12 cellular contexts compared by ENCODE assay signal in the genomic region with DNA sequence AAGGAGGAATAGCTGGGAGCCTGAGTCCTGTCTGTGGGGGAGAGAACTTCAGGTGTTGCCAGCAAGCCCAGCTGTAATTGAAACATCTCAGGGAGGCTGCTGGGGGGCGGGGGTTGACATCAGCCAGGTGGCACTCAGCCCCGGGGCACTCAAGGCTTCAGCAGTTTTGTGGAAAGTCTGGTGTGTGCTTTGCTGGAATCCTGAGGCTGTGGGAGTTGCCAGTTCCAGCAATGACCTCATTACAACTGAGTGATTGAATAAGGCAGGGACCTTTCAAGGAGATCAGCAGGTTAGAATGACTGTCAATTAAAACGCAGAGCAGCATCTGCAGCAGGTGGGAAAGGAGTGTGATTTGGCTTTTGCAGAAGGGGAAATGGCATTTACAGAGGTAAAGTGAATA.
A peak's percentile ranks its signal among the peaks of the same experiment; 100 is the strongest.
DNase-seq lines count a peak whose midpoint lies in the region; ATAC-seq lines count a peak whose summit lies in the region.
"Had no signal": no experiment of that assay in that cellular context is flagged by ENCODE, and none has a peak within 500 bp of the region (broad histone marks: within the 10 kb centered on the region; RNA-seq: fewer than 3 reads in every experiment).

No MANE protein-coding gene starts in this region.

- H3K27ac Mint-ChIP-seq in stimulated activated naive B cell treated with anti-CD40 and anti-IgM and Interleukin-4, amounts not matched to agents 10 μg/mL and 1 μg/mL and 100 μg/mL, for 72 hours, result no peak overlapping the region
- H3K27ac Mint-ChIP-seq: activated naive CD8-positive, alpha-beta T cell treated with anti-CD3 and anti-CD28 coated beads, Interleukin-2, amount 50 U/mL, for 24 hours had no signal

- H3K4me3 Mint-ChIP-seq in stimulated activated naive B cell treated with anti-CD40 and anti-IgM and Interleukin-4, amounts not matched to agents 10 μg/mL and 1 μg/mL and 100 μg/mL, for 72 hours, result no peak overlapping the region
- H3K4me3 Mint-ChIP-seq: activated naive CD8-positive, alpha-beta T cell treated with anti-CD3 and anti-CD28 coated beads, Interleukin-2, amount 50 U/mL, for 24 hours had no signal

- no peaks in the 10 kb centered on the region for H3K36me3 Mint-ChIP-seq in stimulated activated naive B cell treated with anti-CD40 and anti-IgM and Interleukin-4, amounts not matched to agents 10 μg/mL and 1 μg/mL and 100 μg/mL, for 72 hours

- H3K4me1 ChIP-seq in BLaER1 treated with 17β-estradiol and CSF1 and Interleukin-3, amounts not matched to agents 10 nM and 100 nM, result peaks cover 8 to 31% (median 25%) of the 10 kb centered on the region in 10 experiments; a peak in 19 of 20 replicates
- H3K4me1 ChIP-seq: colonic mucosa had no signal

- H3K4me2 ChIP-seq in BLaER1 treated with 17β-estradiol and CSF1 and Interleukin-3, amounts not matched to agents 10 nM and 100 nM, result peak overlapping the region in 8 of 11 experiments; percentile 4 to 52 (median 26); a peak in 10 of 22 replicates

- H3K36me3 ChIP-seq in BLaER1 treated with 17β-estradiol and CSF1 and Interleukin-3, amounts not matched to agents 10 nM and 100 nM, result no peaks in the 10 kb centered on the region
- H3K36me3 ChIP-seq in MG63, result no peaks in the 10 kb centered on the region
- H3K36me3 ChIP-seq: colonic mucosa, esophagus squamous epithelium had no signal

- no peak overlapping the region for H3K9ac ChIP-seq in BLaER1 treated with 17β-estradiol and CSF1 and Interleukin-3, amounts not matched to agents 10 nM and 100 nM

- no peaks in the 10 kb centered on the region for H3K9me3 ChIP-seq in BLaER1 treated with 17β-estradiol and CSF1 and Interleukin-3, amounts not matched to agents 10 nM and 100 nM (replicated peaks in 1 of 11)
- no peaks in the 10 kb centered on the region for H3K9me3 ChIP-seq in MG63
- H3K9me3 ChIP-seq: colonic mucosa, esophagus squamous epithelium, mucosa of descending colon had no signal

- H3K27me3 ChIP-seq in BLaER1 treated with 17β-estradiol and CSF1 and Interleukin-3, amounts not matched to agents 10 nM and 100 nM, result no peaks in the 10 kb centered on the region
- no peaks in the 10 kb centered on the region; the same call in 1 of the 2 replicates for H3K27me3 ChIP-seq in MG63
- H3K27me3 ChIP-seq: colonic mucosa had no signal

- H3K27ac ChIP-seq in BLaER1 treated with 17β-estradiol and CSF1 and Interleukin-3, amounts not matched to agents 10 nM and 100 nM, result no peak overlapping the region
- H3K27ac ChIP-seq: colonic mucosa, esophagus squamous epithelium had no signal

- no peaks in the 10 kb centered on the region for H4K20me1 ChIP-seq in BLaER1 treated with 17β-estradiol and CSF1 and Interleukin-3, amounts not matched to agents 10 nM and 100 nM

- no peak for ATAC-seq in stimulated activated naive B cell treated with anti-CD40 and anti-IgM and Interleukin-4, amounts not matched to agents 10 μg/mL and 1 μg/mL and 100 μg/mL, for 72 hours (replicated peaks)
- no peak for ATAC-seq in HG03469 (IDR thresholded peaks at IDR 0.05; ENCODE audit: unreplicated experiment)
- ATAC-seq: activated naive CD8-positive, alpha-beta T cell treated with anti-CD3 and anti-CD28 coated beads, Interleukin-2, amount 50 U/mL, for 24 hours; mucosa of descending colon had no signal

- DNase-seq in M059J (ENCODE audit: low read depth), result peak; percentile 55
- peak; percentile 68 for DNase-seq in NCI-H345 treated with DMSO at 0.1 percent for 48 hours (lab: John Stamatoyannopoulos, UW; ENCODE audit: unreplicated experiment)
- peak; percentile 93 for DNase-seq in islet precursor cell
- no peak for DNase-seq in putamen (ENCODE audit: low spot score)
- no peak for DNase-seq in stimulated activated naive B cell treated with anti-CD40 and anti-IgM and Interleukin-4, amounts not matched to agents 10 μg/mL and 1 μg/mL and 100 μg/mL, for 72 hours
- DNase-seq in MG63, result no peak
- DNase-seq: activated naive CD8-positive, alpha-beta T cell treated with anti-CD3 and anti-CD28 coated beads, Interleukin-2, amount 50 U/mL, for 24 hours; colonic mucosa; esophagus squamous epithelium; mucosa of descending colon had no signal

- H3K27me3 Mint-ChIP-seq in stimulated activated naive B cell treated with anti-CD40 and anti-IgM and Interleukin-4, amounts not matched to agents 10 μg/mL and 1 μg/mL and 100 μg/mL, for 72 hours, result peaks cover 4 to 5% of the 10 kb centered on the region in 2 donors

- H3K9me3 Mint-ChIP-seq in stimulated activated naive B cell treated with anti-CD40 and anti-IgM and Interleukin-4, amounts not matched to agents 10 μg/mL and 1 μg/mL and 100 μg/mL, for 72 hours, result no peaks in the 10 kb centered on the region
- H3K9me3 Mint-ChIP-seq: activated naive CD8-positive, alpha-beta T cell treated with anti-CD3 and anti-CD28 coated beads, Interleukin-2, amount 50 U/mL, for 24 hours had no signal

- peaks cover 0 to 5% of the 10 kb centered on the region in 2 donors for H3K4me1 Mint-ChIP-seq in stimulated activated naive B cell treated with anti-CD40 and anti-IgM and Interleukin-4, amounts not matched to agents 10 μg/mL and 1 μg/mL and 100 μg/mL, for 72 hours
- H3K4me1 Mint-ChIP-seq: activated naive CD8-positive, alpha-beta T cell treated with anti-CD3 and anti-CD28 coated beads, Interleukin-2, amount 50 U/mL, for 24 hours had no signal

- no peak overlapping the region for H3K4me3 ChIP-seq in BLaER1 treated with 17β-estradiol and CSF1 and Interleukin-3, amounts not matched to agents 10 nM and 100 nM
- no peak overlapping the region for H3K4me3 ChIP-seq in MG63
- H3K4me3 ChIP-seq: colonic mucosa, esophagus squamous epithelium, mucosa of descending colon had no signal

Comparison
In these comparisons a context has a peak if more than half of its experiments do, and no peak if none do; other contexts are left out.
1. DNase-seq: peak in M059J (single experiment), NCI-H345 treated with DMSO at 0.1 percent for 48 hours (single experiment) and islet precursor cell (single experiment); none in putamen (single experiment), stimulated activated naive B cell treated with anti-CD40 and anti-IgM and Interleukin-4, amounts not matched to agents 10 μg/mL and 1 μg/mL and 100 μg/mL, for 72 hours (single experiment) and MG63 (single experiment).